Comparison of ENCODE assay signal across 8 cellular contexts in the genomic region with DNA sequence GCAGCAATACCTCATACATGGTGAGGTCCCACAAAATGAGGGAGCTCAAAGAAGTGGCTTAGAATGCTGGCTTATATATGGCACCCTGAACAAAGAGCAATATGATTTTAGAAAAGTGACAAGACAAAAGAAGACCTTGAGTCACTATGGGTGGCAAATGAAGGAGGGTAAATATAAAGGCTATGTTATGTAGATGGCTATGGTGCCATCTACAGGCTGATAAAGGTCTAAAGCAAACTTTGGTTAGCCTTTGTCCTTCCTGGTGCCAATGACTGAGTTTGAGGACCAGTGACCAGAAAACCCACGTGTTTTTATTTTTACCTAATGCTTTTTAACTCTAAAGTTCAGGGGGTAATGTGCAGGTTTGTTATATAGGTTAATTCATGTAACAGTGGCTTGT.
A peak's percentile ranks its signal among the peaks of the same experiment; 100 is the strongest.
DNase-seq lines count a peak whose midpoint lies in the region.

No MANE protein-coding gene starts in this region.

- intact Hi-C loops in posterior vena cava (cut with DNase I) = no loop called here

- peak; percentile 22 for DNase-seq in NCI-H2196 (lab: John Stamatoyannopoulos, UW; ENCODE audit: unreplicated experiment)
- no peak for DNase-seq in NCI-H2196 treated with DMSO at 0.1 percent for 48 hours (lab: John Stamatoyannopoulos, UW; ENCODE audit: unreplicated experiment)
- peak; percentile 8 for DNase-seq in HuH-7.5 (ENCODE audit: low spot score)
- peak; percentile 42 for DNase-seq in SW480 (ENCODE audit: low spot score)
- DNase-seq in left kidney (ENCODE audit: low read depth, low spot score) = peak; percentile 24
- DNase-seq in hypothalamus (lab: John Stamatoyannopoulos, UW) = no peak
- DNase-seq in posterior vena cava (ENCODE audit: low spot score) = no peak
- no peak for DNase-seq in stimulated activated CD4-positive, alpha-beta T cell treated with anti-CD3 and anti-CD28 coated beads, Interleukin-2, amount 100 ng/mL, for 48 hours

Comparison
In these comparisons a context has a peak if more than half of its experiments do, and no peak if none do; other contexts are left out.
1. DNase-seq: peak in NCI-H2196 (single experiment), HuH-7.5 (single experiment), SW480 (single experiment) and left kidney (single experiment); none in NCI-H2196 treated with DMSO at 0.1 percent for 48 hours (single experiment), hypothalamus (0 of 51), posterior vena cava (single experiment) and stimulated activated CD4-positive, alpha-beta T cell treated with anti-CD3 and anti-CD28 coated beads, Interleukin-2, amount 100 ng/mL, for 48 hours (0 of 2).